Comparison of ENCODE assay signal across 1 cellular context in the genomic region with DNA sequence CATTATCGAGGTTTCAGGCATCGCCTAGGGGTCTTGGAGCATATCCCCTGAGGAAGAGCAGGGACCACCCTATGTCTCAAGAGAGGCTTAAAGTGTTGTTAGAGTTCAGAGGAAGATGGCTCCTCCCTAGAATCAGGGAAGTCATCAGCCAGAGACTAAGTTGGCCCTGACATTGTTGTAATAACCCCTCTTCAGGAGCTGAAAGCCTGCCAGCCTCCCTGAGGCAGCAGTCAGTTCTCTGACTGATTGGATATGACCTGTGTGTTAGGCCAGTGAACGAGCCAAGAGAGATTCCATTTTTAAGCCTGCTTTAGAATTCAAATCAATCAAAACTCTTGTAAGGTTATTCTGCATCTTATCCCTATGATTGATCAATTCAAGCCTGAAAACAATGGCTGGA.
TF ChIP-seq lines count a peak whose summit lies in the region.

No MANE protein-coding gene starts in this region.

TF ChIP-seq in K562, 482 proteins besides CTCF, POLR2A, EP300 and RAD21 (continued from another document):
- TF ChIP-seq, protein P1, sequence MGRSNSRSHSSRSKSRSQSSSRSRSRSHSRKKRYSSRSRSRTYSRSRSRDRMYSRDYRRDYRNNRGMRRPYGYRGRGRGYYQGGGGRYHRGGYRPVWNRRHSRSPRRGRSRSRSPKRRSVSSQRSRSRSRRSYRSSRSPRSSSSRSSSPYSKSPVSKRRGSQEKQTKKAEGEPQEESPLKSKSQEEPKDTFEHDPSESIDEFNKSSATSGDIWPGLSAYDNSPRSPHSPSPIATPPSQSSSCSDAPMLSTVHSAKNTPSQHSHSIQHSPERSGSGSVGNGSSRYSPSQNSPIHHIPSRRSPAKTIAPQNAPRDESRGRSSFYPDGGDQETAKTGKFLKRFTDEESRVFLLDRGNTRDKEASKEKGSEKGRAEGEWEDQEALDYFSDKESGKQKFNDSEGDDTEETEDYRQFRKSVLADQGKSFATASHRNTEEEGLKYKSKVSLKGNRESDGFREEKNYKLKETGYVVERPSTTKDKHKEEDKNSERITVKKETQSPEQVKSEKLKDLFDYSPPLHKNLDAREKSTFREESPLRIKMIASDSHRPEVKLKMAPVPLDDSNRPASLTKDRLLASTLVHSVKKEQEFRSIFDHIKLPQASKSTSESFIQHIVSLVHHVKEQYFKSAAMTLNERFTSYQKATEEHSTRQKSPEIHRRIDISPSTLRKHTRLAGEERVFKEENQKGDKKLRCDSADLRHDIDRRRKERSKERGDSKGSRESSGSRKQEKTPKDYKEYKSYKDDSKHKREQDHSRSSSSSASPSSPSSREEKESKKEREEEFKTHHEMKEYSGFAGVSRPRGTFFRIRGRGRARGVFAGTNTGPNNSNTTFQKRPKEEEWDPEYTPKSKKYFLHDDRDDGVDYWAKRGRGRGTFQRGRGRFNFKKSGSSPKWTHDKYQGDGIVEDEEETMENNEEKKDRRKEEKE (IDR thresholded peaks at IDR 0.05; ENCODE audit: borderline replicate concordance in 1 of 2, control insufficient read depth in 1 of 2, low read depth in 2 of 2, low read length in 1 of 2) = no peak
- TF ChIP-seq ZC3H4 (CRISPR knock-in tag; IDR thresholded peaks at IDR 0.05; ENCODE audit: borderline replicate concordance) = no peak
- TF ChIP-seq, protein P2, sequence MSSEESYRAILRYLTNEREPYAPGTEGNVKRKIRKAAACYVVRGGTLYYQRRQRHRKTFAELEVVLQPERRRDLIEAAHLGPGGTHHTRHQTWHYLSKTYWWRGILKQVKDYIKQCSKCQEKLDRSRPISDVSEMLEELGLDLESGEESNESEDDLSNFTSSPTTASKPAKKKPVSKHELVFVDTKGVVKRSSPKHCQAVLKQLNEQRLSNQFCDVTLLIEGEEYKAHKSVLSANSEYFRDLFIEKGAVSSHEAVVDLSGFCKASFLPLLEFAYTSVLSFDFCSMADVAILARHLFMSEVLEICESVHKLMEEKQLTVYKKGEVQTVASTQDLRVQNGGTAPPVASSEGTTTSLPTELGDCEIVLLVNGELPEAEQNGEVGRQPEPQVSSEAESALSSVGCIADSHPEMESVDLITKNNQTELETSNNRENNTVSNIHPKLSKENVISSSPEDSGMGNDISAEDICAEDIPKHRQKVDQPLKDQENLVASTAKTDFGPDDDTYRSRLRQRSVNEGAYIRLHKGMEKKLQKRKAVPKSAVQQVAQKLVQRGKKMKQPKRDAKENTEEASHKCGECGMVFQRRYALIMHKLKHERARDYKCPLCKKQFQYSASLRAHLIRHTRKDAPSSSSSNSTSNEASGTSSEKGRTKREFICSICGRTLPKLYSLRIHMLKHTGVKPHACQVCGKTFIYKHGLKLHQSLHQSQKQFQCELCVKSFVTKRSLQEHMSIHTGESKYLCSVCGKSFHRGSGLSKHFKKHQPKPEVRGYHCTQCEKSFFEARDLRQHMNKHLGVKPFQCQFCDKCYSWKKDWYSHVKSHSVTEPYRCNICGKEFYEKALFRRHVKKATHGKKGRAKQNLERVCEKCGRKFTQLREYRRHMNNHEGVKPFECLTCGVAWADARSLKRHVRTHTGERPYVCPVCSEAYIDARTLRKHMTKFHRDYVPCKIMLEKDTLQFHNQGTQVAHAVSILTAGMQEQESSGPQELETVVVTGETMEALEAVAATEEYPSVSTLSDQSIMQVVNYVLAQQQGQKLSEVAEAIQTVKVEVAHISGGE (CRISPR knock-in tag; IDR thresholded peaks at IDR 0.05) = no peak
- TF ChIP-seq BCOR (IDR thresholded peaks at IDR 0.05) = no peak
- TF ChIP-seq SNRNP70 (optimal IDR thresholded peaks at IDR 0.05; ENCODE audit: low read depth, low read length) = no peak
- TF ChIP-seq, protein P3, sequence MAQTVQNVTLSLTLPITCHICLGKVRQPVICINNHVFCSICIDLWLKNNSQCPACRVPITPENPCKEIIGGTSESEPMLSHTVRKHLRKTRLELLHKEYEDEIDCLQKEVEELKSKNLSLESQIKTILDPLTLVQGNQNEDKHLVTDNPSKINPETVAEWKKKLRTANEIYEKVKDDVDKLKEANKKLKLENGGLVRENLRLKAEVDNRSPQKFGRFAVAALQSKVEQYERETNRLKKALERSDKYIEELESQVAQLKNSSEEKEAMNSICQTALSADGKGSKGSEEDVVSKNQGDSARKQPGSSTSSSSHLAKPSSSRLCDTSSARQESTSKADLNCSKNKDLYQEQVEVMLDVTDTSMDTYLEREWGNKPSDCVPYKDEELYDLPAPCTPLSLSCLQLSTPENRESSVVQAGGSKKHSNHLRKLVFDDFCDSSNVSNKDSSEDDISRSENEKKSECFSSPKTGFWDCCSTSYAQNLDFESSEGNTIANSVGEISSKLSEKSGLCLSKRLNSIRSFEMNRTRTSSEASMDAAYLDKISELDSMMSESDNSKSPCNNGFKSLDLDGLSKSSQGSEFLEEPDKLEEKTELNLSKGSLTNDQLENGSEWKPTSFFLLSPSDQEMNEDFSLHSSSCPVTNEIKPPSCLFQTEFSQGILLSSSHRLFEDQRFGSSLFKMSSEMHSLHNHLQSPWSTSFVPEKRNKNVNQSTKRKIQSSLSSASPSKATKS (CRISPR knock-in tag; IDR thresholded peaks at IDR 0.05) = no peak
- TF ChIP-seq CBFA2T2 (conservative IDR thresholded peaks at IDR 0.05) = no peak
- no peak for TF ChIP-seq CBX8 (IDR thresholded peaks at IDR 0.05; ENCODE audit: borderline replicate concordance, extremely low read depth, low read depth, low read length, poor library complexity, severe bottlenecking)
- TF ChIP-seq SP2 (IDR thresholded peaks at IDR 0.05; ENCODE audit: extremely low read depth, low read depth, low read length, poor library complexity, severe bottlenecking) = no peak
- TF ChIP-seq, protein P4, sequence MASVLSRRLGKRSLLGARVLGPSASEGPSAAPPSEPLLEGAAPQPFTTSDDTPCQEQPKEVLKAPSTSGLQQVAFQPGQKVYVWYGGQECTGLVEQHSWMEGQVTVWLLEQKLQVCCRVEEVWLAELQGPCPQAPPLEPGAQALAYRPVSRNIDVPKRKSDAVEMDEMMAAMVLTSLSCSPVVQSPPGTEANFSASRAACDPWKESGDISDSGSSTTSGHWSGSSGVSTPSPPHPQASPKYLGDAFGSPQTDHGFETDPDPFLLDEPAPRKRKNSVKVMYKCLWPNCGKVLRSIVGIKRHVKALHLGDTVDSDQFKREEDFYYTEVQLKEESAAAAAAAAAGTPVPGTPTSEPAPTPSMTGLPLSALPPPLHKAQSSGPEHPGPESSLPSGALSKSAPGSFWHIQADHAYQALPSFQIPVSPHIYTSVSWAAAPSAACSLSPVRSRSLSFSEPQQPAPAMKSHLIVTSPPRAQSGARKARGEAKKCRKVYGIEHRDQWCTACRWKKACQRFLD (CRISPR knock-in tag; IDR thresholded peaks at IDR 0.05) = no peak
- TF ChIP-seq MED1 (CRISPR knock-in tag; IDR thresholded peaks at IDR 0.05; ENCODE audit: borderline replicate concordance) = no peak
